In the genomic region with DNA sequence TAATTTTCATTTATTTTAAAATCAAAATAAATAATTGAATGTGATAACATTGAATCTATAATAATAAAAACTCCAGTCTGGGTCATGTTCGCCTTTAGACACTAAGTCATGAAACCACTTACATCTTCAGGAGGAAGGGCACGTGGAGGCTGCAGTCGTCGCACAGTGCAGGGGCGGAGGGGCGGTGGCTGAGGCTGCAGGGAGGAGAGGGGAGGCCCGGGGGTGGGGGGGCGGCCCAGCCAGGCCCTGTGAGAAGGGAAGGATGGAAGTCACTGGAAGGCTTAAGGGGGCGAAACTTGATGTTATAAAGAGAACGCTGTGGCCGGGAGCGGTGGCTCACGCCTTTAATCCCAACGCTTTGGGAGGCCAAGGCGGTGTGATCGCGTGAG, we compare ENCODE assay signal across 9 cellular contexts. TPM values are rescaled to one million over a fixed set of nuclear protein-coding genes. Genes with fewer than 3 reads are reported as not detected.
DNase-seq lines count a peak whose midpoint lies in the region; ATAC-seq and TF ChIP-seq lines count a peak whose summit lies in the region.
"Had no signal": no experiment of that assay in that cellular context is flagged by ENCODE, and none has a peak within 500 bp of the region (broad histone marks: within the 10 kb centered on the region; RNA-seq: fewer than 3 reads in every experiment).

No MANE protein-coding gene starts in this region.

- H2AFZ ChIP-seq in smooth muscle cell (ENCODE audit: low read depth), result no peak overlapping the region

- H3K4me1 ChIP-seq in right cardiac atrium (ENCODE audit: control insufficient read depth, insufficient read depth, low read length) (peaks cover 2% of the 10 kb centered on the region), smooth muscle cell (ENCODE audit: low read depth) (no peaks in the 10 kb centered on the region)

- CTCF ChIA-PET in RWPE1 (lab: Yijun Ruan, JAX), result no interaction called here

- no peaks in the 10 kb centered on the region for H4K20me1 ChIP-seq in smooth muscle cell (ENCODE audit: low read depth)

- peak overlapping the region; percentile 41; the same call in 1 of the 2 replicates for H3K27ac ChIP-seq in RWPE1
- H3K27ac ChIP-seq in right cardiac atrium (ENCODE audit: low read length), result no peak overlapping the region
- H3K27ac ChIP-seq in smooth muscle cell (ENCODE audit: low read depth), result no peak overlapping the region

- H3F3A ChIP-seq in smooth muscle cell (ENCODE audit: low read depth), result peaks cover 5% of the 10 kb centered on the region

- POLR2A ChIA-PET in RWPE1 (lab: Yijun Ruan, JAX; ENCODE audit: low non-redundant PET), result no interaction called here

- DNase-seq in GDM1 (lab: John Stamatoyannopoulos, UW) (peak; percentile 20), RWPE1 (ENCODE audit: low spot score) (no peak), right cardiac atrium (no peak), smooth muscle cell (lab: John Stamatoyannopoulos, UW; ENCODE audit: unreplicated experiment) (no peak), superior temporal gyrus (ENCODE audit: extremely low spot score) (no peak), foreskin fibroblast (no peak)
- no peak for DNase-seq in activated CD4-positive, CD25-positive, alpha-beta regulatory T cell treated with anti-CD3 and anti-CD28 coated beads, Interleukin-2, amount 50 U/mL, for 72 hours
- DNase-seq: midbrain, NCI-H1417 had no signal

- intact Hi-C loops in right cardiac atrium (cut with DNase I), result no loop called here

- H3K27me3 ChIP-seq in right cardiac atrium (ENCODE audit: control insufficient read depth, insufficient read depth) (no peaks in the 10 kb centered on the region), smooth muscle cell (ENCODE audit: low read depth) (no peaks in the 10 kb centered on the region)

- no peaks in the 10 kb centered on the region for H3K36me3 ChIP-seq in smooth muscle cell (ENCODE audit: low read depth)

- no peaks in the 10 kb centered on the region for H3K79me2 ChIP-seq in smooth muscle cell (ENCODE audit: low read depth)

- 74% methylated on average over 17 of the region's 17 CpGs for WGBS in right cardiac atrium
- WGBS in smooth muscle cell (ENCODE audit: low lambda C conversion rate), result 85% methylated on average over 17 of the region's 17 CpGs

- H3K4me2 ChIP-seq in smooth muscle cell, result peak overlapping the region; percentile 71

- no peaks in the 10 kb centered on the region for H3K9me3 ChIP-seq in right cardiac atrium (ENCODE audit: control insufficient read depth, low read length)
- H3K9me3 ChIP-seq in smooth muscle cell (replicated peaks; ENCODE audit: low read depth), result no peaks in the 10 kb centered on the region

- ATAC-seq in right cardiac atrium, result no peak

- TF ChIP-seq CTCF in RWPE1 (conservative IDR thresholded peaks at IDR 0.05; ENCODE audit: low read depth) (no peak), smooth muscle cell (IDR thresholded peaks at IDR 0.05; ENCODE audit: borderline replicate concordance, insufficient read depth, poor library complexity, severe bottlenecking) (no peak), foreskin fibroblast (IDR thresholded peaks at IDR 0.05; ENCODE audit: low read depth, low read length) (no peak)

- H3K9ac ChIP-seq in smooth muscle cell (ENCODE audit: low read depth), result no peak overlapping the region

- H3K4me3 ChIP-seq in right cardiac atrium (ENCODE audit: low read length), result peak overlapping the region; percentile 87
- H3K4me3 ChIP-seq in smooth muscle cell, result peak overlapping the region; percentile 40
- H3K4me3 ChIP-seq in foreskin fibroblast (ENCODE audit: low read depth in 1 of 2, low read length in 2 of 2), result no peak overlapping the region

RNA-seq across cellular contexts. Expression of gene LATS2, which starts 14.9 kb away (rescaled TPM):
- total RNA-seq in right cardiac atrium (10 to 100 TPM; 22.1 to 36.7 (median 23.6) TPM), smooth muscle cell (20.8 and 26.4 TPM in 2 replicates)
- polyA plus RNA-seq in right cardiac atrium (10.5 TPM), smooth muscle cell (6.9 and 8.9 TPM in 2 replicates)

Comparison
In these comparisons a context has a peak if more than half of its experiments do, and no peak if none do; other contexts are left out.
1. H3K4me3 ChIP-seq: peak in right cardiac atrium (single experiment) and smooth muscle cell (single experiment); none in foreskin fibroblast (0 of 2).